14 cellular contexts compared by ENCODE assay signal in the genomic region with DNA sequence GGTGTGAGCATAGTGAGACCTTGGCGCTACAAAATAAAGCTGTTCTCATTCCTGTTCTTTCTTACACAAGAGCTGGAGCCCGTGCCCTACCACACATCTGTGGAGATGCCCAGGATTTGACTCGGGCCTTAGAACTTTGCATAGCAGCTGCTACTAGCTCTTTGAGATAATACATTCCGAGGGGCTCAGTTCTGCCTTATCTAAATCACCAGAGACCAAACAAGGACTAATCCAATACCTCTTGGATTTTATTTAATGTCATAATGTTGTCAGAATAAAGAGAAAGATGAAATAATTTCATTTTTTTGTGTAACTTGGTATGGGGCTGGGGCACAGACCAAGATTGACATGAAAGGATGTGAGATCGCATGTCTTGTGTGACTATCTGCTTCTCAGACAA. TPM values are rescaled to one million over a fixed set of nuclear protein-coding genes. Genes with fewer than 3 reads are reported as not detected.
DNase-seq lines count a peak whose midpoint lies in the region; ATAC-seq and TF ChIP-seq lines count a peak whose summit lies in the region.
"Had no signal": no experiment of that assay in that cellular context is flagged by ENCODE, and none has a peak within 500 bp of the region (broad histone marks: within the 10 kb centered on the region; RNA-seq: fewer than 3 reads in every experiment).

No MANE protein-coding gene starts in this region.

- H3K9ac ChIP-seq in BLaER1 treated with 17β-estradiol and CSF1 and Interleukin-3, amounts not matched to agents 10 nM and 100 nM: peak overlapping the region in 9 of 11 experiments; percentile 56 to 74 (median 65); a peak in 18 of 22 replicates
- no peak overlapping the region for H3K9ac ChIP-seq in DND-41 (ENCODE audit: low read depth, low read length)

- no peaks in the 10 kb centered on the region for H3K9me3 Mint-ChIP-seq in activated T-helper 2 cell treated with anti-CD3 and anti-CD28 coated beads, Interferon-gamma antibody, Interleukin-2, Interleukin-4, amounts not matched to agents 10 μg/mL and 5 μg/mL and 100 μg/mL, durations not matched to agents 14 hours and 24 hours and 36 hours
- no peaks in the 10 kb centered on the region for H3K9me3 Mint-ChIP-seq in chondrocyte (ENCODE audit: low read depth)

- H3K27me3 Mint-ChIP-seq in activated T-helper 2 cell treated with anti-CD3 and anti-CD28 coated beads, Interferon-gamma antibody, Interleukin-2, Interleukin-4, amounts not matched to agents 10 μg/mL and 5 μg/mL and 100 μg/mL, durations not matched to agents 14 hours and 24 hours and 36 hours (ENCODE audit: low read depth): no peaks in the 10 kb centered on the region
- no peaks in the 10 kb centered on the region for H3K27me3 Mint-ChIP-seq in chondrocyte (ENCODE audit: low read depth)

- H3K27me3 ChIP-seq in BLaER1 treated with 17β-estradiol and CSF1 and Interleukin-3, amounts not matched to agents 10 nM and 100 nM: no peaks in the 10 kb centered on the region
- H3K27me3 ChIP-seq in DND-41 (ENCODE audit: insufficient read depth, low read length, poor library complexity) (no peaks in the 10 kb centered on the region), muscle layer of duodenum (ENCODE audit: low read depth, low read length) (no peaks in the 10 kb centered on the region)
- H3K27me3 ChIP-seq: SJSA1 had no signal

- peaks cover 49 to 88% (median 81%) of the 10 kb centered on the region in 11 experiments for H3K36me3 ChIP-seq in BLaER1 treated with 17β-estradiol and CSF1 and Interleukin-3, amounts not matched to agents 10 nM and 100 nM
- peaks cover 72% of the 10 kb centered on the region for H3K36me3 ChIP-seq in DND-41 (ENCODE audit: insufficient read depth, low read length)
- H3K36me3 ChIP-seq in muscle layer of duodenum (ENCODE audit: control insufficient read depth in 1 of 2, insufficient read depth in 2 of 2, low read length in 2 of 2): peaks cover 20 to 39% of the 10 kb centered on the region in 2 donors

- H3K4me1 Mint-ChIP-seq in activated T-helper 2 cell treated with anti-CD3 and anti-CD28 coated beads, Interferon-gamma antibody, Interleukin-2, Interleukin-4, amounts not matched to agents 10 μg/mL and 5 μg/mL and 100 μg/mL, durations not matched to agents 14 hours and 24 hours and 36 hours (ENCODE audit: low read depth): peaks cover 42% of the 10 kb centered on the region
- H3K4me1 Mint-ChIP-seq in chondrocyte (ENCODE audit: low read depth): peaks cover 1% of the 10 kb centered on the region

- peaks cover 64 to 86% (median 82%) of the 10 kb centered on the region in 10 experiments for H3K4me1 ChIP-seq in BLaER1 treated with 17β-estradiol and CSF1 and Interleukin-3, amounts not matched to agents 10 nM and 100 nM
- peaks cover 34% of the 10 kb centered on the region for H3K4me1 ChIP-seq in DND-41 (ENCODE audit: insufficient read depth, low read length)
- H3K4me1 ChIP-seq in muscle layer of duodenum (ENCODE audit: control insufficient read depth in 1 of 2, insufficient read depth in 2 of 2, low read length in 2 of 2): peaks cover 0 to 14% of the 10 kb centered on the region in 2 donors
- H3K4me1 ChIP-seq: psoas muscle, SJSA1 had no signal

- ATAC-seq in DND-41 (ENCODE audit: insufficient read depth, low read depth) (0 out of 3 replicates have a peak, but pooled peaks have one; percentile 2), HG03439 (IDR thresholded peaks at IDR 0.05; ENCODE audit: unreplicated experiment) (no peak)
- ATAC-seq: psoas muscle had no signal

- peaks cover 73% of the 10 kb centered on the region for H3K36me3 Mint-ChIP-seq in activated T-helper 2 cell treated with anti-CD3 and anti-CD28 coated beads, Interferon-gamma antibody, Interleukin-2, Interleukin-4, amounts not matched to agents 10 μg/mL and 5 μg/mL and 100 μg/mL, durations not matched to agents 14 hours and 24 hours and 36 hours (ENCODE audit: low read depth)
- H3K36me3 Mint-ChIP-seq in chondrocyte (ENCODE audit: low read depth): peaks cover 41% of the 10 kb centered on the region

- H3K27ac Mint-ChIP-seq in activated T-helper 2 cell treated with anti-CD3 and anti-CD28 coated beads, Interferon-gamma antibody, Interleukin-2, Interleukin-4, amounts not matched to agents 10 μg/mL and 5 μg/mL and 100 μg/mL, durations not matched to agents 14 hours and 24 hours and 36 hours: peak overlapping the region; percentile 72
- no peak overlapping the region for H3K27ac Mint-ChIP-seq in chondrocyte (ENCODE audit: unreplicated experiment)

- H4K20me1 ChIP-seq in BLaER1 treated with 17β-estradiol and CSF1 and Interleukin-3, amounts not matched to agents 10 nM and 100 nM: peaks cover 0 to 58% (median 19%) of the 10 kb centered on the region in 11 experiments; a peak in 20 of 22 replicates
- H4K20me1 ChIP-seq in DND-41 (ENCODE audit: insufficient read depth, low read length): peaks cover 14% of the 10 kb centered on the region; the same call in 1 of the 2 replicates

- H3K4me3 ChIP-seq in BLaER1 treated with 17β-estradiol and CSF1 and Interleukin-3, amounts not matched to agents 10 nM and 100 nM: peak overlapping the region in 8 of 10 experiments; percentile 25 to 54 (median 40); a peak in 15 of 20 replicates
- H3K4me3 ChIP-seq in DND-41 (ENCODE audit: low read depth in 1 of 2, low read length in 2 of 2): no peak overlapping the region
- no peak overlapping the region for H3K4me3 ChIP-seq in muscle layer of duodenum (ENCODE audit: low read depth in 1 of 2, low read length in 2 of 2)
- H3K4me3 ChIP-seq: psoas muscle, SJSA1 had no signal

- H2AFZ ChIP-seq in DND-41 (ENCODE audit: low read depth, low read length): no peak overlapping the region

- DNase-seq in DND-41: no peak
- DNase-seq in activated T-helper 2 cell treated with anti-CD3 and anti-CD28 coated beads, Interferon-gamma antibody, Interleukin-2, Interleukin-4, amounts not matched to agents 10 μg/mL and 5 μg/mL and 100 μg/mL, durations not matched to agents 14 hours and 24 hours and 36 hours (ENCODE audit: low spot score): no peak
- DNase-seq in NCI-H524 (lab: John Stamatoyannopoulos, UW): no peak
- DNase-seq in chondrocyte (ENCODE audit: low spot score): no peak
- DNase-seq: Caco-2; NCI-H1417 treated with DMSO at 0.1 percent for 48 hours; psoas muscle; stimulated activated CD4-positive, alpha-beta T cell treated with anti-CD3 and anti-CD28 coated beads, Interleukin-4, amount 100 ng/mL, for 1 hour had no signal

- intact Hi-C loops in activated T-helper 2 cell treated with anti-CD3 and anti-CD28 coated beads, Interferon-gamma antibody, Interleukin-2, Interleukin-4, amounts not matched to agents 10 μg/mL and 5 μg/mL and 100 μg/mL, durations not matched to agents 14 hours and 24 hours and 36 hours (cut with micrococcal nuclease): loop anchor here (2.0 kb wide), 1 partner anchor 14 kb away; no protein-coding TSS in a partner anchor

- peak overlapping the region; percentile 78 to 99 (median 92) for H3K4me2 ChIP-seq in BLaER1 treated with 17β-estradiol and CSF1 and Interleukin-3, amounts not matched to agents 10 nM and 100 nM
- H3K4me2 ChIP-seq in DND-41 (ENCODE audit: insufficient read depth, low read length): no peak overlapping the region

- peaks cover 18% of the 10 kb centered on the region for H3K79me2 ChIP-seq in DND-41 (ENCODE audit: insufficient read depth, low read length)

- no peaks in the 10 kb centered on the region for H3K9me3 ChIP-seq in BLaER1 treated with 17β-estradiol and CSF1 and Interleukin-3, amounts not matched to agents 10 nM and 100 nM (replicated peaks in 1 of 11)
- no peaks in the 10 kb centered on the region for H3K9me3 ChIP-seq in DND-41 (ENCODE audit: insufficient read depth, low read length, severe bottlenecking)
- no peaks in the 10 kb centered on the region for H3K9me3 ChIP-seq in muscle layer of duodenum (ENCODE audit: control insufficient read depth in 1 of 2, low read length in 2 of 2)
- H3K9me3 ChIP-seq: Caco-2, psoas muscle, SJSA1 had no signal

- H3K27ac ChIP-seq in BLaER1 treated with 17β-estradiol and CSF1 and Interleukin-3, amounts not matched to agents 10 nM and 100 nM: peak overlapping the region; percentile 61 to 87 (median 77); a peak in 21 of 22 replicates
- H3K27ac ChIP-seq in DND-41 (ENCODE audit: low read length) (peak overlapping the region; percentile 61), muscle layer of duodenum (ENCODE audit: low read length) (peak overlapping the region; percentile 14)
- H3K27ac ChIP-seq: psoas muscle, SJSA1 had no signal

- H3K4me3 Mint-ChIP-seq in activated T-helper 2 cell treated with anti-CD3 and anti-CD28 coated beads, Interferon-gamma antibody, Interleukin-2, Interleukin-4, amounts not matched to agents 10 μg/mL and 5 μg/mL and 100 μg/mL, durations not matched to agents 14 hours and 24 hours and 36 hours (ENCODE audit: low read depth): no peak overlapping the region
- no peak overlapping the region for H3K4me3 Mint-ChIP-seq in chondrocyte (ENCODE audit: unreplicated experiment)

- TF ChIP-seq CTCF in DND-41 (IDR thresholded peaks at IDR 0.05; ENCODE audit: borderline replicate concordance, extremely low read depth, low read length, poor library complexity, severe bottlenecking): no peak
- no peak for TF ChIP-seq CTCF in chondrocyte (IDR thresholded peaks at IDR 0.05)

RNA-seq across cellular contexts. Expression of a gene that starts 7.6 kb away (rescaled TPM):
- total RNA-seq in activated T-helper 2 cell treated with anti-CD3 and anti-CD28 coated beads, Interferon-gamma antibody, Interleukin-2, Interleukin-4, amounts not matched to agents 10 μg/mL and 5 μg/mL and 100 μg/mL, durations not matched to agents 14 hours and 24 hours and 36 hours: 133 and 137 TPM in 2 replicates
- total RNA-seq in chondrocyte: 25.0 to 34.8 TPM (median 26.7 TPM) in 3 replicates

RNA-seq across cellular contexts. Expression of a gene that starts 15.6 kb away (rescaled TPM):
- 28.2 and 33.7 TPM in 2 replicates for total RNA-seq in activated T-helper 2 cell treated with anti-CD3 and anti-CD28 coated beads, Interferon-gamma antibody, Interleukin-2, Interleukin-4, amounts not matched to agents 10 μg/mL and 5 μg/mL and 100 μg/mL, durations not matched to agents 14 hours and 24 hours and 36 hours
- 31.0 to 36.9 TPM (median 32.0 TPM) in 3 replicates for total RNA-seq in chondrocyte

RNA-seq across cellular contexts. Expression of a gene that starts 21.8 kb away (rescaled TPM):
- 217 and 228 TPM in 2 replicates for total RNA-seq in activated T-helper 2 cell treated with anti-CD3 and anti-CD28 coated beads, Interferon-gamma antibody, Interleukin-2, Interleukin-4, amounts not matched to agents 10 μg/mL and 5 μg/mL and 100 μg/mL, durations not matched to agents 14 hours and 24 hours and 36 hours
- total RNA-seq in chondrocyte: 141 to 168 TPM (median 142 TPM) in 3 replicates

RNA-seq across cellular contexts. Expression of a gene that starts 22.2 kb away (rescaled TPM):
- 66.0 and 66.5 TPM in 2 replicates for total RNA-seq in activated T-helper 2 cell treated with anti-CD3 and anti-CD28 coated beads, Interferon-gamma antibody, Interleukin-2, Interleukin-4, amounts not matched to agents 10 μg/mL and 5 μg/mL and 100 μg/mL, durations not matched to agents 14 hours and 24 hours and 36 hours
- total RNA-seq in chondrocyte: 26.0 to 41.4 TPM (median 28.6 TPM) in 3 replicates

RNA-seq across cellular contexts. Expression of a gene that starts 28.5 kb away (rescaled TPM):
- 0.16 and 0.21 TPM in 2 replicates for total RNA-seq in activated T-helper 2 cell treated with anti-CD3 and anti-CD28 coated beads, Interferon-gamma antibody, Interleukin-2, Interleukin-4, amounts not matched to agents 10 μg/mL and 5 μg/mL and 100 μg/mL, durations not matched to agents 14 hours and 24 hours and 36 hours
- total RNA-seq in chondrocyte: 0.72 TPM in 1 of 3 replicates, not detected in the others
- total RNA-seq: Caco-2, epithelial cell of proximal tubule, HT-29, SJSA1 had no signal

Comparison
In these comparisons a context has a peak if more than half of its experiments do, and no peak if none do; other contexts are left out.
1. H3K27ac ChIP-seq: peak in every context shown above with its lines; median percentile 77 in BLaER1 treated with 17β-estradiol and CSF1 and Interleukin-3, amounts not matched to agents 10 nM and 100 nM; 61 in DND-41; 14 in muscle layer of duodenum.
2. H3K4me3 ChIP-seq: peak in BLaER1 treated with 17β-estradiol and CSF1 and Interleukin-3, amounts not matched to agents 10 nM and 100 nM (8 of 10); none in DND-41 (0 of 2) and muscle layer of duodenum (0 of 2).